11 cellular contexts compared by ENCODE assay signal in genomic region chr16:24747425-24747824, GRCh38. TPM values are rescaled to one million over a fixed set of nuclear protein-coding genes. Genes with fewer than 3 reads are reported as not detected.
DNase-seq lines count a peak whose midpoint lies in the region; ATAC-seq and TF ChIP-seq lines count a peak whose summit lies in the region.
"Had no signal": no experiment of that assay in that cellular context is flagged by ENCODE, and none has a peak within 500 bp of the region (broad histone marks: within the 10 kb centered on the region; RNA-seq: fewer than 3 reads in every experiment).

No MANE protein-coding gene starts in this region.

- ATAC-seq in gastrocnemius medialis, result peak; percentile 61 to 77
- no peak for ATAC-seq in GM19452 (IDR thresholded peaks at IDR 0.05; ENCODE audit: unreplicated experiment)
- ATAC-seq: GM12878 had no signal

- H3K4me1 ChIP-seq in gastrocnemius medialis, result peaks cover 95 to 100% of the 10 kb centered on the region in 2 donors

- CTCF ChIA-PET in Calu3 (lab: Charles Lee), result no interaction called here

- peaks cover 86% of the 10 kb centered on the region for H3K4me1 Mint-ChIP-seq in activated T-cell treated with anti-CD3 and anti-CD28 coated beads, Interleukin-2, amount 50 U/mL, for 24 hours (ENCODE audit: low read depth)
- H3K4me1 Mint-ChIP-seq in brain (peaks cover 83% of the 10 kb centered on the region), Calu3 (ENCODE audit: low read depth, unreplicated experiment) (peaks cover 41% of the 10 kb centered on the region)

- in situ Hi-C loops in gastrocnemius medialis (cut with MboI; ENCODE audit: low sequenced_read_pairs in 4 of 4), result no loop called here

- H3K4me3 Mint-ChIP-seq in activated T-cell treated with anti-CD3 and anti-CD28 coated beads, Interleukin-2, amount 50 U/mL, for 24 hours, result no peak overlapping the region
- peak overlapping the region in 2 of 5 experiments; percentile 30 to 52 for H3K4me3 Mint-ChIP-seq in brain
- H3K4me3 Mint-ChIP-seq in Calu3 (ENCODE audit: low read depth, unreplicated experiment), result no peak overlapping the region

- intact Hi-C loops in gastrocnemius medialis (cut with DNase I; ENCODE audit: low total_unique reads), result loop anchor here (2.0 to 10.0 kb wide), 2 partner anchors 17 to 237 kb away; no protein-coding TSS in a partner anchor
- intact Hi-C loops in Calu3 (cut with micrococcal nuclease; ENCODE audit: unreplicated experiment), result no loop called here

- TF ChIP-seq CTCF in brain (conservative IDR thresholded peaks at IDR 0.05) (no peak), gastrocnemius medialis (IDR thresholded peaks at IDR 0.05 in 4 of 5, conservative IDR thresholded peaks at IDR 0.05 in 1 of 5) (no peak), Calu3 (IDR thresholded peaks at IDR 0.05; ENCODE audit: unreplicated experiment) (no peak)

- TF ChIP-seq POLR2A in gastrocnemius medialis (IDR thresholded peaks at IDR 0.05), result peak in 1 of 2 donors; percentile 35

- DNase-seq in activated T-cell treated with anti-CD3 and anti-CD28 coated beads, Interleukin-2, amount 50 U/mL, for 24 hours, result no peak
- DNase-seq in activated T-cell treated with anti-CD3 and anti-CD28 coated beads for 4 hours, result no peak
- DNase-seq in NCI-H187 (lab: John Stamatoyannopoulos, UW), result peak; percentile 52 to 69
- peak in 1 of 2 donors; percentile 54 for DNase-seq in gastrocnemius medialis
- DNase-seq in NCI-H1930 (lab: John Stamatoyannopoulos, UW), result no peak
- no peak for DNase-seq in Calu3
- DNase-seq: NCI-H774 had no signal

- H3K36me3 Mint-ChIP-seq in activated T-cell treated with anti-CD3 and anti-CD28 coated beads, Interleukin-2, amount 50 U/mL, for 24 hours (ENCODE audit: low read depth), result peaks cover 72% of the 10 kb centered on the region
- peaks cover 26% of the 10 kb centered on the region for H3K36me3 Mint-ChIP-seq in brain
- peaks cover 5% of the 10 kb centered on the region for H3K36me3 Mint-ChIP-seq in Calu3 (ENCODE audit: insufficient read depth, unreplicated experiment)

- H3K9me3 ChIP-seq in gastrocnemius medialis, result no peaks in the 10 kb centered on the region

- no TSS peak for BruUV-seq in Calu3 (replicated peaks; lab: Mats Ljungman, UMichigan)

- peak overlapping the region; percentile 48 for H3K27ac Mint-ChIP-seq in activated T-cell treated with anti-CD3 and anti-CD28 coated beads, Interleukin-2, amount 50 U/mL, for 24 hours
- peak overlapping the region in 4 of 5 experiments; percentile 48 to 81 (median 78) for H3K27ac Mint-ChIP-seq in brain
- no peak overlapping the region for H3K27ac Mint-ChIP-seq in Calu3 (ENCODE audit: unreplicated experiment)

- no peaks in the 10 kb centered on the region for H3K36me3 ChIP-seq in gastrocnemius medialis

- peak overlapping the region; percentile 83 to 90 (median 86) for H3K27ac ChIP-seq in gastrocnemius medialis

- no peaks in the 10 kb centered on the region for H3K9me3 Mint-ChIP-seq in activated T-cell treated with anti-CD3 and anti-CD28 coated beads, Interleukin-2, amount 50 U/mL, for 24 hours
- no peaks in the 10 kb centered on the region for H3K9me3 Mint-ChIP-seq in brain
- H3K9me3 Mint-ChIP-seq in Calu3 (ENCODE audit: low read depth, unreplicated experiment), result no peaks in the 10 kb centered on the region

- H3K27me3 ChIP-seq in gastrocnemius medialis, result no peaks in the 10 kb centered on the region

- peak overlapping the region in 1 of 4 donors; percentile 15 for H3K4me3 ChIP-seq in gastrocnemius medialis
- H3K4me3 ChIP-seq: GM12878, lung had no signal

- H3K27me3 Mint-ChIP-seq in activated T-cell treated with anti-CD3 and anti-CD28 coated beads, Interleukin-2, amount 50 U/mL, for 24 hours, result no peaks in the 10 kb centered on the region
- H3K27me3 Mint-ChIP-seq in brain, result peaks cover 4% of the 10 kb centered on the region
- no peaks in the 10 kb centered on the region for H3K27me3 Mint-ChIP-seq in Calu3 (ENCODE audit: unreplicated experiment)

RNA-seq across cellular contexts. Expression of gene TNRC6A, which starts 18.0 kb away (rescaled TPM):
- 10.1 TPM for polyA plus RNA-seq in brain (ENCODE audit: insufficient read depth, low read depth, low replicate concordance)
- total RNA-seq in gastrocnemius medialis (10 to 100 TPM; 16.9 to 26.0 (median 23.1) TPM), Calu3 (2022) (58.4 and 60.1 TPM in 2 replicates)

Comparison
In these comparisons a context has a peak if more than half of its experiments do, and no peak if none do; other contexts are left out.
1. DNase-seq: peak in NCI-H187 (2 of 2); none in activated T-cell treated with anti-CD3 and anti-CD28 coated beads, Interleukin-2, amount 50 U/mL, for 24 hours (single experiment), activated T-cell treated with anti-CD3 and anti-CD28 coated beads for 4 hours (single experiment), NCI-H1930 (0 of 2) and Calu3 (single experiment).